ENCODE assay signal across 1 cellular context in genomic region chr12:47280543-47281330, GRCh38.
TF ChIP-seq lines count a peak whose summit lies in the region.

No MANE protein-coding gene starts in this region.

TF ChIP-seq in H1, 55 proteins besides CTCF, POLR2A, EP300 and RAD21 (continued from another document):
- no peak for TF ChIP-seq BRCA1 (IDR thresholded peaks at IDR 0.05; ENCODE audit: low read depth, low read length)
- TF ChIP-seq, protein P1, sequence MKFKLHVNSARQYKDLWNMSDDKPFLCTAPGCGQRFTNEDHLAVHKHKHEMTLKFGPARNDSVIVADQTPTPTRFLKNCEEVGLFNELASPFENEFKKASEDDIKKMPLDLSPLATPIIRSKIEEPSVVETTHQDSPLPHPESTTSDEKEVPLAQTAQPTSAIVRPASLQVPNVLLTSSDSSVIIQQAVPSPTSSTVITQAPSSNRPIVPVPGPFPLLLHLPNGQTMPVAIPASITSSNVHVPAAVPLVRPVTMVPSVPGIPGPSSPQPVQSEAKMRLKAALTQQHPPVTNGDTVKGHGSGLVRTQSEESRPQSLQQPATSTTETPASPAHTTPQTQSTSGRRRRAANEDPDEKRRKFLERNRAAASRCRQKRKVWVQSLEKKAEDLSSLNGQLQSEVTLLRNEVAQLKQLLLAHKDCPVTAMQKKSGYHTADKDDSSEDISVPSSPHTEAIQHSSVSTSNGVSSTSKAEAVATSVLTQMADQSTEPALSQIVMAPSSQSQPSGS (IDR thresholded peaks at IDR 0.05; ENCODE audit: low read length), result no peak
- no peak for TF ChIP-seq YY1 (IDR thresholded peaks at IDR 0.05; ENCODE audit: low read depth, low read length)
- TF ChIP-seq SIX5 (IDR thresholded peaks at IDR 0.05; ENCODE audit: low read depth, low read length), result no peak
- no peak for TF ChIP-seq MAFK (IDR thresholded peaks at IDR 0.05; ENCODE audit: low read depth, low read length)
